ENCODE assay signal across 18 cellular contexts in genomic region chr14:22607291-22607690, GRCh38. TPM values are rescaled to one million over a fixed set of nuclear protein-coding genes. Genes with fewer than 3 reads are reported as not detected.
DNase-seq lines count a peak whose midpoint lies in the region; ATAC-seq and TF ChIP-seq lines count a peak whose summit lies in the region.
"Had no signal": no experiment of that assay in that cellular context is flagged by ENCODE, and none has a peak within 500 bp of the region (broad histone marks: within the 10 kb centered on the region; RNA-seq: fewer than 3 reads in every experiment).

No MANE protein-coding gene starts in this region.

- no peak for ATAC-seq in activated T-cell treated with anti-CD3 and anti-CD28 coated beads, Interleukin-2, amount 50 U/mL, for 4 hours
- ATAC-seq in RWPE2 (ENCODE audit: low read depth) = no peak
- ATAC-seq in HG03039 (IDR thresholded peaks at IDR 0.05; ENCODE audit: unreplicated experiment) = no peak
- ATAC-seq in HG02870 (IDR thresholded peaks at IDR 0.05; ENCODE audit: unreplicated experiment) = no peak

- no peaks in the 10 kb centered on the region for H3K27me3 ChIP-seq in RWPE2 (ENCODE audit: insufficient read depth, poor library complexity, severe bottlenecking)
- H3K27me3 ChIP-seq in skeletal muscle satellite cell (ENCODE audit: control insufficient read depth, insufficient read depth, low read length) = no peaks in the 10 kb centered on the region
- H3K27me3 ChIP-seq in mammary epithelial cell (ENCODE audit: insufficient read depth, low read length) = no peaks in the 10 kb centered on the region

- H3K36me3 ChIP-seq in RWPE2 (ENCODE audit: low read depth) (peaks cover 78% of the 10 kb centered on the region), skeletal muscle satellite cell (ENCODE audit: insufficient read depth, low read length) (peaks cover 63% of the 10 kb centered on the region), mammary epithelial cell (ENCODE audit: insufficient read depth, low read length) (peaks cover 2% of the 10 kb centered on the region)

- dilution Hi-C loops in mammary epithelial cell (cut with HindIII; ENCODE audit: low sequenced_read_pairs) = no loop called here

- TF ChIP-seq CTCF in RWPE2 (IDR thresholded peaks at IDR 0.05; ENCODE audit: poor library complexity, severe bottlenecking) (no peak), mammary epithelial cell (conservative IDR thresholded peaks at IDR 0.05 in 1 of 2, IDR thresholded peaks at IDR 0.05 in 1 of 2; ENCODE audit: extremely low read depth in 1 of 2, insufficient read depth in 1 of 2, low read depth in 1 of 2, low read length in 2 of 2) (no peak)

- H3K27ac Mint-ChIP-seq in activated T-cell treated with anti-CD3 and anti-CD28 coated beads, Interleukin-2, amount 50 U/mL, for 24 hours = peak overlapping the region; percentile 63

- in situ Hi-C loops in mammary epithelial cell (cut with MboI; ENCODE audit: low sequenced_read_pairs in 2 of 2) = no loop called here

- H3K9me3 ChIP-seq in RWPE2 (ENCODE audit: severe bottlenecking) (no peaks in the 10 kb centered on the region), skeletal muscle satellite cell (replicated peaks; ENCODE audit: low read length) (no peaks in the 10 kb centered on the region), mammary epithelial cell (replicated peaks; ENCODE audit: insufficient read depth, low read length) (no peaks in the 10 kb centered on the region)

- H3K4me2 ChIP-seq in skeletal muscle satellite cell (ENCODE audit: low read length) (no peak overlapping the region), mammary epithelial cell (ENCODE audit: insufficient read depth, low read depth, low read length) (no peak overlapping the region)

- no peaks in the 10 kb centered on the region for H3K9me3 Mint-ChIP-seq in activated T-cell treated with anti-CD3 and anti-CD28 coated beads, Interleukin-2, amount 50 U/mL, for 24 hours
- H3K9me3 Mint-ChIP-seq in activated T-cell treated with anti-CD3 and anti-CD28 coated beads, Interleukin-2, amount 50 U/mL, for 4 hours = no peaks in the 10 kb centered on the region

- H3K9ac ChIP-seq in skeletal muscle satellite cell (ENCODE audit: low read depth, low read length) = peak overlapping the region; percentile 45
- no peak overlapping the region for H3K9ac ChIP-seq in mammary epithelial cell (ENCODE audit: insufficient read depth, low read length)

- CTCF ChIA-PET in mammary epithelial cell (lab: Charles Lee; ENCODE audit: low non-redundant PET) = no interaction called here

- H4K20me1 ChIP-seq in mammary epithelial cell (ENCODE audit: insufficient read depth, low read length) = no peaks in the 10 kb centered on the region

- intact Hi-C loops in mammary epithelial cell (cut with micrococcal nuclease) = no loop called here

- H3K79me2 ChIP-seq in mammary epithelial cell (ENCODE audit: insufficient read depth, low read length) = no peaks in the 10 kb centered on the region

- peak overlapping the region; percentile 47 for H3K27ac ChIP-seq in RWPE2 (ENCODE audit: poor library complexity, severe bottlenecking)
- H3K27ac ChIP-seq in mammary epithelial cell (ENCODE audit: insufficient read depth, low read depth, low read length) = no peak overlapping the region
- H3K27ac ChIP-seq: SK-N-MC had no signal

- no peaks in the 10 kb centered on the region for H3K27me3 Mint-ChIP-seq in activated T-cell treated with anti-CD3 and anti-CD28 coated beads, Interleukin-2, amount 50 U/mL, for 24 hours
- H3K27me3 Mint-ChIP-seq in activated T-cell treated with anti-CD3 and anti-CD28 coated beads, Interleukin-2, amount 50 U/mL, for 4 hours (ENCODE audit: low read depth) = no peaks in the 10 kb centered on the region

- 98% methylated on average over 3 of the region's 3 CpGs for WGBS in mammary epithelial cell (ENCODE audit: low coverage, missing lambda C conversion rate)

- H3K4me3 Mint-ChIP-seq in activated T-cell treated with anti-CD3 and anti-CD28 coated beads, Interleukin-2, amount 50 U/mL, for 24 hours = no peak overlapping the region
- H3K4me3 Mint-ChIP-seq in activated T-cell treated with anti-CD3 and anti-CD28 coated beads, Interleukin-2, amount 50 U/mL, for 4 hours = no peak overlapping the region

- H3K4me1 ChIP-seq in RWPE2 (ENCODE audit: insufficient read depth, poor library complexity, severe bottlenecking) (peaks cover 26% of the 10 kb centered on the region), skeletal muscle satellite cell (ENCODE audit: control insufficient read depth, insufficient read depth, low read length) (peaks cover 35% of the 10 kb centered on the region), mammary epithelial cell (ENCODE audit: insufficient read depth, low read length) (peaks cover 14% of the 10 kb centered on the region)

- H3K4me3 ChIP-seq in RWPE2 (ENCODE audit: severe bottlenecking) (no peak overlapping the region), skeletal muscle satellite cell (ENCODE audit: low read length) (no peak overlapping the region), mammary epithelial cell (replicated peaks in 1 of 3; ENCODE audit: insufficient read depth in 1 of 3, low read depth in 2 of 3, low read length in 3 of 3) (no peak overlapping the region)
- H3K4me3 ChIP-seq: SK-N-MC had no signal

- no peaks in the 10 kb centered on the region for H3K4me1 Mint-ChIP-seq in activated T-cell treated with anti-CD3 and anti-CD28 coated beads, Interleukin-2, amount 50 U/mL, for 24 hours (ENCODE audit: low read depth)
- no peaks in the 10 kb centered on the region for H3K4me1 Mint-ChIP-seq in activated T-cell treated with anti-CD3 and anti-CD28 coated beads, Interleukin-2, amount 50 U/mL, for 4 hours (ENCODE audit: low read depth)

- no peak overlapping the region for H2AFZ ChIP-seq in mammary epithelial cell (ENCODE audit: low read depth, low read length)

- no peak for DNase-seq in activated T-cell treated with anti-CD3 and anti-CD28 coated beads, Interleukin-2, amount 50 U/mL, for 24 hours
- DNase-seq in activated T-cell treated with anti-CD3 and anti-CD28 coated beads, Interleukin-2, amount 50 U/mL, for 4 hours = no peak
- DNase-seq in RWPE2 (ENCODE audit: low spot score) (no peak), glomerular visceral epithelial cell (ENCODE audit: extremely low spot score) (peak; percentile 23), mammary epithelial cell (no peak)
- DNase-seq: 8988T, C1 segment of cervical spinal cord, DMS 273 treated with DMSO at 0.1 percent for 48 hours, GF-D8, GOT3, Karpas-422, NCI-H1930, NCI-H69, PC-3 had no signal

- BruUV-seq in mammary epithelial cell (replicated peaks; lab: Mats Ljungman, UMichigan) = no TSS peak

- peaks cover 73% of the 10 kb centered on the region for H3K36me3 Mint-ChIP-seq in activated T-cell treated with anti-CD3 and anti-CD28 coated beads, Interleukin-2, amount 50 U/mL, for 24 hours (ENCODE audit: low read depth)
- H3K36me3 Mint-ChIP-seq in activated T-cell treated with anti-CD3 and anti-CD28 coated beads, Interleukin-2, amount 50 U/mL, for 4 hours (ENCODE audit: insufficient read depth) = peaks cover 39% of the 10 kb centered on the region

RNA-seq across cellular contexts. Expression of gene ABHD4, which starts 9.2 kb away (rescaled TPM):
- 1 to 10 TPM; 1.9 to 3.9 (median 2.1) TPM for total RNA-seq in activated T-cell treated with anti-CD3 and anti-CD28 coated beads, Interleukin-2, amount 50 U/mL, for 4 hours
- 8.6 and 11.6 TPM in 2 replicates for total RNA-seq in skeletal muscle satellite cell (2012; rRNA removed)
- total RNA-seq in mammary epithelial cell = 10 to 100 TPM; 16.7 to 20.5 TPM
- 12.0 TPM for polyA plus RNA-seq in mammary epithelial cell
- 16.5 TPM for polyA minus RNA-seq in mammary epithelial cell

RNA-seq across cellular contexts. Expression of gene DAD1, which starts 18.3 kb away (rescaled TPM):
- 100 to 1,000 TPM; 287 to 323 (median 300) TPM for total RNA-seq in activated T-cell treated with anti-CD3 and anti-CD28 coated beads, Interleukin-2, amount 50 U/mL, for 4 hours
- total RNA-seq in skeletal muscle satellite cell (2012; rRNA removed) = 463 and 696 TPM in 2 replicates
- total RNA-seq in mammary epithelial cell = 100 to 1,000 TPM; 154 to 169 TPM
- 324 TPM for polyA plus RNA-seq in mammary epithelial cell
- polyA minus RNA-seq in mammary epithelial cell = 197 TPM

RNA-seq across cellular contexts. Expression of gene OR6J1, which starts 36.9 kb away (rescaled TPM):
- not detected for total RNA-seq in activated T-cell treated with anti-CD3 and anti-CD28 coated beads, Interleukin-2, amount 50 U/mL, for 4 hours
- total RNA-seq in skeletal muscle satellite cell (2012; rRNA removed) = not detected in 2 replicates
- total RNA-seq in mammary epithelial cell = not detected
- not detected for polyA plus RNA-seq in mammary epithelial cell
- not detected for polyA minus RNA-seq in mammary epithelial cell
- total RNA-seq: PC-3 had no signal
